Comparison of ENCODE assay signal across 1 cellular context in genomic region chr2:232551289-232551688, GRCh38.
TF ChIP-seq lines count a peak whose summit lies in the region.

No MANE protein-coding gene starts in this region.

TF ChIP-seq in endothelial cell of umbilical vein, 7 proteins besides CTCF, POLR2A, EP300 and RAD21:
- no peak for TF ChIP-seq POLR2AphosphoS5 (IDR thresholded peaks at IDR 0.05; ENCODE audit: insufficient read depth, low read depth, low read length)
- no peak for TF ChIP-seq JUN (IDR thresholded peaks at IDR 0.05; ENCODE audit: borderline replicate concordance, insufficient read depth, insufficient read length, low read depth)
- no peak for TF ChIP-seq GATA2 (IDR thresholded peaks at IDR 0.05; ENCODE audit: insufficient read depth, insufficient read length, low read depth, low read length)
- TF ChIP-seq MYC (IDR thresholded peaks at IDR 0.05; ENCODE audit: low read depth, low read length): no peak
- no peak for TF ChIP-seq EZH2 (IDR thresholded peaks at IDR 0.05; ENCODE audit: borderline replicate concordance, low read depth, low read length, severe bottlenecking)
- TF ChIP-seq, protein P1, sequence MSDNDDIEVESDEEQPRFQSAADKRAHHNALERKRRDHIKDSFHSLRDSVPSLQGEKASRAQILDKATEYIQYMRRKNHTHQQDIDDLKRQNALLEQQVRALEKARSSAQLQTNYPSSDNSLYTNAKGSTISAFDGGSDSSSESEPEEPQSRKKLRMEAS (IDR thresholded peaks at IDR 0.05; ENCODE audit: insufficient read depth, insufficient read length): no peak
- no peak for TF ChIP-seq FOS (IDR thresholded peaks at IDR 0.05; ENCODE audit: borderline replicate concordance, insufficient read depth, low read length)
